19 cellular contexts compared by ENCODE assay signal in genomic region chr12:113469224-113469652, GRCh38. TPM values are rescaled to one million over a fixed set of nuclear protein-coding genes. Genes with fewer than 3 reads are reported as not detected.
A peak's percentile ranks its signal among the peaks of the same experiment; 100 is the strongest.
DNase-seq lines count a peak whose midpoint lies in the region; ATAC-seq and TF ChIP-seq lines count a peak whose summit lies in the region.
"Had no signal": no experiment of that assay in that cellular context is flagged by ENCODE, and none has a peak within 500 bp of the region (broad histone marks: within the 10 kb centered on the region; RNA-seq: fewer than 3 reads in every experiment).

No MANE protein-coding gene starts in this region.

- TF ChIP-seq CTCF in BE2C (IDR thresholded peaks at IDR 0.05; ENCODE audit: low read depth, low read length): no peak

- H3K27ac ChIP-seq in iPS-20b (ENCODE audit: low read length): no peak overlapping the region

- H3K9me3 ChIP-seq in iPS-20b (ENCODE audit: insufficient read depth, low read depth, low read length): peaks cover 14% of the 10 kb centered on the region; the same call in 1 of the 2 replicates
- H3K9me3 ChIP-seq in BE2C: no peaks in the 10 kb centered on the region
- H3K9me3 ChIP-seq: MG63, SK-N-SH had no signal

- ATAC-seq in GM21723 (IDR thresholded peaks at IDR 0.05; ENCODE audit: unreplicated experiment): no peak
- ATAC-seq: K562 had no signal

- H3K4me1 ChIP-seq in iPS-20b (ENCODE audit: insufficient read depth, low read length) (peaks cover 29% of the 10 kb centered on the region), BE2C (no peaks in the 10 kb centered on the region)

- H3K36me3 ChIP-seq in iPS-20b (ENCODE audit: insufficient read depth, low read depth, low read length): no peaks in the 10 kb centered on the region
- no peaks in the 10 kb centered on the region for H3K36me3 ChIP-seq in BE2C
- H3K36me3 ChIP-seq: MG63 had no signal

- DNase-seq in activated T-cell treated with anti-CD3 and anti-CD28 coated beads, Interleukin-2, amount 50 U/mL, for 48 hours: peak; percentile 18 to 26
- DNase-seq in activated T-cell treated with anti-CD3 and anti-CD28 coated beads, Interleukin-2, amount 50 U/mL, for 1 hour: no peak
- DNase-seq in ecto neural progenitor cell (ENCODE audit: low spot score) (peak; percentile 65), H4 (ENCODE audit: low spot score) (no peak), BE2C (no peak)
- DNase-seq: GDM1; H7; MG63; NCI-H1417; NCI-H1694 treated with DMSO at 0.1 percent for 48 hours; NCI-H446 treated with DMSO at 0.1 percent for 48 hours; NK-92 treated with Interleukin-12 subunit alpha and Interleukin-12 subunit beta, amount 100 ng/mL, for 24 hours; SIG-M5; SK-N-SH had no signal

- H3K9ac ChIP-seq in iPS-20b (ENCODE audit: low read depth, low read length): no peak overlapping the region
- H3K9ac ChIP-seq: SK-N-SH had no signal

- H3K4me3 ChIP-seq in iPS-20b (ENCODE audit: low read length) (peak overlapping the region; percentile 70), BE2C (ENCODE audit: low read depth, low read length) (no peak overlapping the region)
- H3K4me3 ChIP-seq: K562, MG63 had no signal

- peaks cover 100% of the 10 kb centered on the region for H3K27me3 ChIP-seq in iPS-20b (ENCODE audit: insufficient read depth, low read length)
- H3K27me3 ChIP-seq in BE2C: peaks cover 100% of the 10 kb centered on the region

RNA-seq across cellular contexts. Expression of gene LHX5, which starts 2.4 kb away (rescaled TPM):
- total RNA-seq in H4 (2014; rRNA removed; shearing (Covaris generic)): not detected in 2 replicates
- polyA plus RNA-seq in BE2C (2012; ENCODE audit: insufficient read depth, insufficient read length, low read depth): not detected
- total RNA-seq: LHCN-M2 had no signal
- polyA plus RNA-seq: CD14-positive monocyte, SK-N-SH had no signal

RNA-seq across cellular contexts. Expression of gene SDSL, which starts 47.1 kb away (rescaled TPM):
- 5.0 and 7.6 TPM in 2 replicates for total RNA-seq in H4 (2014; rRNA removed; shearing (Covaris generic))
- polyA plus RNA-seq in BE2C (2012; ENCODE audit: insufficient read depth, insufficient read length, low read depth): 54.5 TPM

Comparison
In these comparisons a context has a peak if more than half of its experiments do, and no peak if none do; other contexts are left out.
1. DNase-seq: peak in activated T-cell treated with anti-CD3 and anti-CD28 coated beads, Interleukin-2, amount 50 U/mL, for 48 hours (2 of 2) and ecto neural progenitor cell (single experiment); none in activated T-cell treated with anti-CD3 and anti-CD28 coated beads, Interleukin-2, amount 50 U/mL, for 1 hour (single experiment), H4 (single experiment) and BE2C (single experiment).